In the genomic region with DNA sequence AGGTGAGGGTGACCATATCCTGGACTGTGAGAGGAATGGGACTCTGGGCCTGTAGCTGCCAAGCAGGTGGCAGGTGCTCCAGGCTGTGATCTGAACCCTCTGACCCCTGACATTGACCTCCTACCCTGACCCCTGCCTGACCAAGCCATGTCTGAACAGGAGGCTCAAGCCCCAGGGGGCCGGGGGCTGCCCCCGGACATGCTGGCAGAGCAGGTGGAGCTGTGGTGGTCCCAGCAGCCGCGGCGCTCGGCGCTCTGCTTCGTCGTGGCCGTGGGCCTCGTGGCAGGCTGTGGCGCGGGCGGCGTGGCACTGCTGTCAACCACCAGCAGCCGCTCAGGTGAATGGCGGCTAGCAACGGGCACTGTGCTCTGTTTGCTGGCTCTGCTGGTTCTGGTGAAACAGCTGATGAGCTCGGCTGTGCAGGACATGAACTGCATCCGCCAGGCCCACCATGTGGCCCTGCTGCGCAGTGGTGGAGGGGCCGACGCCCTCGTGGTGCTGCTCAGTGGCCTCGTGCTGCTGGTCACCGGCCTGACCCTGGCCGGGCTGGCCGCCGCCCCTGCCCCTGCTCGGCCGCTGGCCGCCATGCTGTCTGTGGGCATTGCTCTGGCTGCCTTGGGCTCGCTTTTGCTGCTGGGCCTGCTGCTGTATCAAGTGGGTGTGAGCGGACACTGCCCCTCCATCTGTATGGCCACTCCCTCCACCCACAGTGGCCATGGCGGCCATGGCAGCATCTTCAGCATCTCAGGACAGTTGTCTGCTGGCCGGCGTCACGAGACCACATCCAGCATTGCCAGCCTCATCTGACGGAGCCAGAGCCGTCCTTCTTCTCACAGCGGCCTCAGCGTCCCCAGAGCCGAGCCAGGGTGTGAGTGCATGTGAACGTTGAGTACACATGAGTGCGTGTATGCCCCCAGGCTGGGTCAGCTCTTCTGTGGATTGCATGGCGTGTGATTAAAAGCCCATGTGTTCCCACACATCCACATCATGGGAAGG, we compare ENCODE assay signal across 28 cellular contexts. TPM values are rescaled to one million over a fixed set of nuclear protein-coding genes. Genes with fewer than 3 reads are reported as not detected.
DNase-seq lines count a peak whose midpoint lies in the region; ATAC-seq and TF ChIP-seq lines count a peak whose summit lies in the region.
"Had no signal": no experiment of that assay in that cellular context is flagged by ENCODE, and none has a peak within 500 bp of the region (broad histone marks: within the 10 kb centered on the region; RNA-seq: fewer than 3 reads in every experiment).

No MANE protein-coding gene starts in this region.

- no peak overlapping the region for H3K27ac Mint-ChIP-seq in type B pancreatic cell
- no peak overlapping the region for H3K27ac Mint-ChIP-seq in Calu3 (ENCODE audit: unreplicated experiment)
- H3K27ac Mint-ChIP-seq: activated CD8-positive, alpha-beta memory T cell treated with anti-CD3 and anti-CD28 coated beads, Interleukin-2, amount 10 ng/mL, durations not matched to agents 7 days and 5 days; stimulated activated naive B cell treated with anti-CD40 and anti-IgM and Interleukin-4, amounts not matched to agents 10 μg/mL and 1 μg/mL and 100 μg/mL, for 72 hours had no signal

- DNase-seq in GM13976 (ENCODE audit: low spot score) (peak; percentile 18), mucosa of descending colon (peak in 2 of 3 donors; percentile 7 to 42), type B pancreatic cell (ENCODE audit: extremely low spot score, unreplicated experiment) (no peak), HUDEP-2 (lab: John Stamatoyannopoulos, UW; ENCODE audit: unreplicated experiment in 76 of 76) (no peak), Calu3 (no peak)
- DNase-seq: activated CD4-positive, alpha-beta T cell treated with anti-CD3 and anti-CD28 coated beads, Interleukin-2, amount 50 U/mL, for 1 hour; activated CD8-positive, alpha-beta memory T cell treated with anti-CD3 and anti-CD28 coated beads, Interleukin-2, amount 10 ng/mL, durations not matched to agents 7 days and 5 days; Caco-2; central memory CD4-positive, alpha-beta T cell; DND-41; NCI-H2029; NCI-H526; SHP77 treated with DMSO at 0.1 percent for 48 hours; stimulated activated CD4-positive, alpha-beta T cell treated with anti-CD3 and anti-CD28 coated beads, Interleukin-15, amount 100 ng/mL, for 24 hours; stimulated activated naive B cell treated with anti-CD40 and anti-IgM and Interleukin-4, amounts not matched to agents 10 μg/mL and 1 μg/mL and 100 μg/mL, for 72 hours; T-helper 9 cell had no signal

- BruUV-seq in Calu3 (replicated peaks; lab: Mats Ljungman, UMichigan): no TSS peak

- ATAC-seq in mucosa of descending colon: no peak
- ATAC-seq in HG02973 (IDR thresholded peaks at IDR 0.05; ENCODE audit: unreplicated experiment): no peak
- ATAC-seq: activated CD8-positive, alpha-beta memory T cell treated with anti-CD3 and anti-CD28 coated beads, Interleukin-2, amount 10 ng/mL, durations not matched to agents 7 days and 5 days; stimulated activated naive B cell treated with anti-CD40 and anti-IgM and Interleukin-4, amounts not matched to agents 10 μg/mL and 1 μg/mL and 100 μg/mL, for 72 hours had no signal

- H3K9me3 Mint-ChIP-seq in type B pancreatic cell (no peaks in the 10 kb centered on the region), Calu3 (ENCODE audit: low read depth, unreplicated experiment) (no peaks in the 10 kb centered on the region)

- H3K4me1 Mint-ChIP-seq in type B pancreatic cell (ENCODE audit: unreplicated experiment): peaks cover 28% of the 10 kb centered on the region
- peaks cover 31% of the 10 kb centered on the region for H3K4me1 Mint-ChIP-seq in Calu3 (ENCODE audit: low read depth, unreplicated experiment)

- TF ChIP-seq CTCF in GM13976 (IDR thresholded peaks at IDR 0.05; ENCODE audit: borderline replicate concordance, control extremely low read depth, extremely low read depth, insufficient read depth, missing control alignments) (no peak), mucosa of descending colon (IDR thresholded peaks at IDR 0.05) (no peak), type B pancreatic cell (conservative IDR thresholded peaks at IDR 0.05) (no peak), Calu3 (IDR thresholded peaks at IDR 0.05; ENCODE audit: unreplicated experiment) (no peak)

- no peak overlapping the region for H3K4me3 ChIP-seq in mucosa of descending colon
- H3K4me3 ChIP-seq: ascending aorta, HAP-1, lung, thoracic aorta had no signal

- no peaks in the 10 kb centered on the region for H3K36me3 ChIP-seq in mucosa of descending colon (ENCODE audit: low read depth)
- H3K36me3 ChIP-seq: ascending aorta, HAP-1, thoracic aorta had no signal

- H3K27ac ChIP-seq in cingulate gyrus (ENCODE audit: low read depth, low read length): peak overlapping the region; percentile 99
- H3K27ac ChIP-seq: ascending aorta, C4-2B, thoracic aorta had no signal

- peaks cover 3% of the 10 kb centered on the region for H3K27me3 Mint-ChIP-seq in type B pancreatic cell
- H3K27me3 Mint-ChIP-seq in Calu3 (ENCODE audit: unreplicated experiment): no peaks in the 10 kb centered on the region

- H3K36me3 Mint-ChIP-seq in type B pancreatic cell (peaks cover 4% of the 10 kb centered on the region), Calu3 (ENCODE audit: insufficient read depth, unreplicated experiment) (peaks cover 36% of the 10 kb centered on the region)
- H3K36me3 Mint-ChIP-seq: stimulated activated naive B cell treated with anti-CD40 and anti-IgM and Interleukin-4, amounts not matched to agents 10 μg/mL and 1 μg/mL and 100 μg/mL, for 72 hours had no signal

- intact Hi-C loops in mucosa of descending colon (cut with DNase I, micrococcal nuclease) (no loop called here), Calu3 (cut with micrococcal nuclease; ENCODE audit: unreplicated experiment) (no loop called here)

- no peaks in the 10 kb centered on the region for H3K9me3 ChIP-seq in mucosa of descending colon
- H3K9me3 ChIP-seq: ascending aorta, Caco-2, HAP-1, thoracic aorta had no signal

- in situ Hi-C loops in GM13976 (cut with MboI; ENCODE audit: low sequenced_read_pairs, unreplicated experiment): no loop called here

- peak overlapping the region; percentile 22 for H3K4me3 Mint-ChIP-seq in type B pancreatic cell
- no peak overlapping the region for H3K4me3 Mint-ChIP-seq in Calu3 (ENCODE audit: low read depth, unreplicated experiment)
- H3K4me3 Mint-ChIP-seq: activated CD8-positive, alpha-beta memory T cell treated with anti-CD3 and anti-CD28 coated beads, Interleukin-2, amount 10 ng/mL, durations not matched to agents 7 days and 5 days; activated naive CD4-positive, alpha-beta T cell treated with anti-CD3 and anti-CD28 coated beads, Interleukin-2, amount 50 U/mL, for 24 hours; stimulated activated naive B cell treated with anti-CD40 and anti-IgM and Interleukin-4, amounts not matched to agents 10 μg/mL and 1 μg/mL and 100 μg/mL, for 72 hours had no signal

- H3K4me1 ChIP-seq in mucosa of descending colon (ENCODE audit: low read depth): peaks cover 10% of the 10 kb centered on the region
- H3K4me1 ChIP-seq: ascending aorta, HAP-1 had no signal

- CTCF ChIA-PET in Calu3 (lab: Charles Lee): no interaction called here

RNA-seq across cellular contexts. Expression of gene TMEM125, which starts 3.1 kb away (rescaled TPM):
- total RNA-seq in mucosa of descending colon (10 to 100 TPM; 31.9 to 71.6 (median 40.6) TPM), type B pancreatic cell (ENCODE audit: low replicate concordance) (19.8 and 51.7 TPM in 2 replicates), Calu3 (2022) (20.7 and 24.4 TPM in 2 replicates)
- total RNA-seq: activated CD8-positive, alpha-beta memory T cell treated with anti-CD3 and anti-CD28 coated beads, Interleukin-2, amount 10 ng/mL, durations not matched to agents 7 days and 5 days; ascending aorta; dermis microvascular lymphatic vessel endothelial cell; endothelial cell of umbilical vein; glomerular endothelial cell; M059J had no signal

RNA-seq across cellular contexts. Expression of gene C1orf210, which starts 12.5 kb away (rescaled TPM):
- total RNA-seq in mucosa of descending colon: 100 to 1,000 TPM in 1 of 3 donors, 10 to 100 TPM in 2; 33.1 to 102 (median 63.3) TPM
- total RNA-seq in type B pancreatic cell (ENCODE audit: low replicate concordance): 9.9 and 17.2 TPM in 2 replicates
- 16.8 and 19.9 TPM in 2 replicates for total RNA-seq in Calu3 (2022)
- total RNA-seq: activated CD8-positive, alpha-beta memory T cell treated with anti-CD3 and anti-CD28 coated beads, Interleukin-2, amount 10 ng/mL, durations not matched to agents 7 days and 5 days; ascending aorta; dermis microvascular lymphatic vessel endothelial cell; endothelial cell of umbilical vein; glomerular endothelial cell; M059J; thoracic aorta had no signal

RNA-seq across cellular contexts. Expression of gene TIE1, which starts 27.9 kb away (rescaled TPM):
- total RNA-seq in mucosa of descending colon: 10 to 100 TPM in 1 of 3 donors, 1 to 10 TPM in 2; 8.0 to 18.6 (median 8.1) TPM
- 1.3 TPM in 1 of 2 replicates, not detected in the other for total RNA-seq in type B pancreatic cell (ENCODE audit: low replicate concordance)
- not detected in 2 replicates for total RNA-seq in Calu3 (2022)
- total RNA-seq: Caco-2 had no signal

Comparison
In these comparisons a context has a peak if more than half of its experiments do, and no peak if none do; other contexts are left out.
1. DNase-seq: peak in GM13976 (single experiment) and mucosa of descending colon (2 of 3); none in type B pancreatic cell (single experiment), HUDEP-2 (0 of 76) and Calu3 (single experiment).